21 cellular contexts compared by ENCODE assay signal in the genomic region with DNA sequence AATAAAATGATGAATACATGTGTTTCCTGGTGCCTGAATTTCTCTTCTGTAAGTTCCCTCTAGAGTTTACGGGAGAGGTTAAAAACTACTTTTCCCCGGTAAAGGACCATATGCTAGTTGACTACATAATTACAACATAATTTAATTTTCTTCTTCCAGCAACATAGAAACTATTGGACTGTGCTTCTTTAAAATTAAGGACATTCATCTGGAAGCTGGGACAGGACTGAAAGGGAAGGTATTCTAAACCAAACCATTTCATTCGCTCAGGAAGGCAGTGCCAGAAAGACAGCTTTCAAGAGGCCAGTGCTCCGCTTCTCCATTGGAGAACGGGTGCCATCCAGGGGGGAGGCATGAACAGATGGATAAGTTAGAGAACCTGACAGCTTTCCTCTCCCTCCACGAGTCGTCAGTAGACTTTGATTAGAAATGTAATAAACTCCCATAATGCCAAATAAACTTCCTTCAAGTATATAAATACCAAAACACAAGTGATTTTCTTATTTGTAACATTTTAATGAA.
"Had no signal": no experiment of that assay in that cellular context is flagged by ENCODE, and none has a peak within 500 bp of the region (broad histone marks: within the 10 kb centered on the region; RNA-seq: fewer than 3 reads in every experiment).

No MANE protein-coding gene starts in this region.

- H3K4me1 ChIP-seq: upper lobe of right lung had no signal

- FAIRE-seq: endometrium had no signal

- ATAC-seq: activated CD4-positive, CD25-positive, alpha-beta regulatory T cell treated with anti-CD3 and anti-CD28 coated beads, Interleukin-2, amount 50 U/mL, for 24 hours; activated CD8-positive, alpha-beta memory T cell treated with anti-CD3 and anti-CD28 coated beads, Interleukin-2, amount 10 ng/mL, durations not matched to agents 7 days and 5 days; activated CD8-positive, alpha-beta T cell treated with anti-CD3 and anti-CD28 coated beads for 36 hours; left colon; mucosa of descending colon; psoas muscle; stimulated activated naive CD8-positive, alpha-beta T cell treated with anti-CD3 and anti-CD28 coated beads, Interleukin-15, Interleukin-2, amounts not matched to agents 100 U/mL and 50 U/mL, for 24 hours; upper lobe of right lung had no signal

- H3K27ac ChIP-seq: cardiac muscle cell, psoas muscle, right atrium auricular region, spleen, thyroid gland, upper lobe of right lung had no signal

- DNase-seq: activated CD4-positive, alpha-beta T cell treated with anti-CD3 and anti-CD28 coated beads, Interleukin-2, amount 10 ng/mL, durations not matched to agents 24 days and 14 days; activated CD8-positive, alpha-beta memory T cell treated with anti-CD3 and anti-CD28 coated beads, Interleukin-2, amount 10 ng/mL, durations not matched to agents 7 days and 5 days; activated CD8-positive, alpha-beta T cell treated with anti-CD3 and anti-CD28 coated beads for 36 hours; activated effector memory CD4-positive, alpha-beta T cell treated with anti-CD3 and anti-CD28 coated beads, Interleukin-2, amount 50 U/mL, for 16 hours; activated naive CD4-positive, alpha-beta T cell treated with anti-CD3 and anti-CD28 coated beads, Interleukin-2, amount 10 ng/mL, durations not matched to agents 7 days and 5 days; activated T-cell treated with anti-CD3 and anti-CD28 coated beads for 4 hours; amygdala; effector CD4-positive, alpha-beta T cell; left colon; mucosa of descending colon; psoas muscle; spleen; stimulated activated CD4-positive, alpha-beta T cell treated with anti-CD3 and anti-CD28 coated beads, Interleukin-4, amount 100 ng/mL, for 1 hour; stimulated activated naive CD8-positive, alpha-beta T cell treated with anti-CD3 and anti-CD28 coated beads, Interleukin-15, Interleukin-2, amounts not matched to agents 100 U/mL and 50 U/mL, for 24 hours; T-helper 2 cell; thyroid gland; upper lobe of right lung had no signal

- H3K27me3 ChIP-seq: cardiac muscle cell, right atrium auricular region, spleen, thyroid gland, upper lobe of right lung had no signal

- H3K4me3 ChIP-seq: cardiac muscle cell, mucosa of descending colon, psoas muscle, right atrium auricular region, spleen, thyroid gland, upper lobe of right lung had no signal

- H3K36me3 ChIP-seq: cardiac muscle cell, right atrium auricular region, thyroid gland, upper lobe of right lung had no signal

- H3K9me3 ChIP-seq: mucosa of descending colon, psoas muscle, right atrium auricular region, spleen, thyroid gland, upper lobe of right lung had no signal
